Comparison of ENCODE assay signal across 8 cellular contexts in the genomic region with DNA sequence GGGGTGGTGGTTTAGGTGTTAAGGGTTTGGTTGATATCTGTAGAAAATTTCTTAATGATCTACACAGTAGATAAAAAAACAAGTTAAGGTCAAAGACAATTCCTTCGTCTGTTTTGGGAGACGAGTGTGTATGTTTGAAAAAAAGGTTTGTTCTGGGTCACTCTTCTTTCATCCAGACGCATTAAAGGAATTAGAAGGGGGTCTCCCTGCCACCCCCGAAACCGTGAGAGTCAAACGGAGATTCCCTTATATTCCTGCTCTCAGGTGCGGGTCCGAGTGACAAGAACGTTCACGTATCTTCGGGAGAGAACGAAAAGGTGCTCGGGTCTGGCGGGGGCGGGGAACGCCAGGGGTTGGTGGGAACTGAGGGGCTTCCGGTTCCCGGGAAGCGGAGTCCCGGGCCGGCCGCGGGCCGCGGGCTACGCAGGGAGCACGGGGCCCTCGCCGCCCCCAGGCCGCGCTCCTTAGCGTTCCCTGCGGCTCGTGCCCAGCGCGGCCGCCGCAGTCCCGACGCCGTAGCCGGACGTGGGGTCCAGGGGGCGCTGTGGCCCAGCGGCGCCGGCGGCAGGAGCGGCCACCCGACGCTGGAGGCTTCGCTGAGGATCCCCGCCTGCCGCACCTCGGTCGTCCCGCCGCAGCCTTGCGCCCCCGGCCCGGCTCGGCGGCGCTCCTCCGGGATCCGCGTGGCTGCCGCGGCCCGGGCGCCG. TPM values are rescaled to one million over a fixed set of nuclear protein-coding genes. Genes with fewer than 3 reads are reported as not detected.
DNase-seq lines count a peak whose midpoint lies in the region; ATAC-seq and TF ChIP-seq lines count a peak whose summit lies in the region.

A gene with protein sequence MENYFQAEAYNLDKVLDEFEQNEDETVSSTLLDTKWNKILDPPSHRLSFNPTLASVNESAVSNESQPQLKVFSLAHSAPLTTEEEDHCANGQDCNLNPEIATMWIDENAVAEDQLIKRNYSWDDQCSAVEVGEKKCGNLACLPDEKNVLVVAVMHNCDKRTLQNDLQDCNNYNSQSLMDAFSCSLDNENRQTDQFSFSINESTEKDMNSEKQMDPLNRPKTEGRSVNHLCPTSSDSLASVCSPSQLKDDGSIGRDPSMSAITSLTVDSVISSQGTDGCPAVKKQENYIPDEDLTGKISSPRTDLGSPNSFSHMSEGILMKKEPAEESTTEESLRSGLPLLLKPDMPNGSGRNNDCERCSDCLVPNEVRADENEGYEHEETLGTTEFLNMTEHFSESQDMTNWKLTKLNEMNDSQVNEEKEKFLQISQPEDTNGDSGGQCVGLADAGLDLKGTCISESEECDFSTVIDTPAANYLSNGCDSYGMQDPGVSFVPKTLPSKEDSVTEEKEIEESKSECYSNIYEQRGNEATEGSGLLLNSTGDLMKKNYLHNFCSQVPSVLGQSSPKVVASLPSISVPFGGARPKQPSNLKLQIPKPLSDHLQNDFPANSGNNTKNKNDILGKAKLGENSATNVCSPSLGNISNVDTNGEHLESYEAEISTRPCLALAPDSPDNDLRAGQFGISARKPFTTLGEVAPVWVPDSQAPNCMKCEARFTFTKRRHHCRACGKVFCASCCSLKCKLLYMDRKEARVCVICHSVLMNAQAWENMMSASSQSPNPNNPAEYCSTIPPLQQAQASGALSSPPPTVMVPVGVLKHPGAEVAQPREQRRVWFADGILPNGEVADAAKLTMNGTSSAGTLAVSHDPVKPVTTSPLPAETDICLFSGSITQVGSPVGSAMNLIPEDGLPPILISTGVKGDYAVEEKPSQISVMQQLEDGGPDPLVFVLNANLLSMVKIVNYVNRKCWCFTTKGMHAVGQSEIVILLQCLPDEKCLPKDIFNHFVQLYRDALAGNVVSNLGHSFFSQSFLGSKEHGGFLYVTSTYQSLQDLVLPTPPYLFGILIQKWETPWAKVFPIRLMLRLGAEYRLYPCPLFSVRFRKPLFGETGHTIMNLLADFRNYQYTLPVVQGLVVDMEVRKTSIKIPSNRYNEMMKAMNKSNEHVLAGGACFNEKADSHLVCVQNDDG (N-terminal part only) (plus strand): TSS at position 577 of the 707 bp plus-strand sequence. CDS start 91,118 bp downstream, outside the sequence.

- H3K4me1 ChIP-seq in endodermal cell (ENCODE audit: control insufficient read depth, insufficient read depth, low read length) (no peaks in the 10 kb centered on the region), mesendoderm (ENCODE audit: control insufficient read depth, low read depth, low read length) (no peaks in the 10 kb centered on the region)

- no peaks in the 10 kb centered on the region for H3K36me3 Mint-ChIP-seq in endodermal cell (ENCODE audit: low read depth)

- H3K27me3 Mint-ChIP-seq in endodermal cell (ENCODE audit: insufficient read depth) = peaks cover 6% of the 10 kb centered on the region

- H4K5ac ChIP-seq in mesendoderm (ENCODE audit: low read length) = no peak within 1 kb of the TSS

- H3K23ac ChIP-seq in mesendoderm (ENCODE audit: low read length) = peak within 1 kb of the TSS; percentile 86

- H2BK120ac ChIP-seq in mesendoderm (ENCODE audit: low read depth, low read length) = no peak within 1 kb of the TSS

- peak within 1 kb of the TSS; percentile 86 for H3K18ac ChIP-seq in mesendoderm (ENCODE audit: low read length)

- H3K9ac ChIP-seq in endodermal cell (ENCODE audit: extremely low read depth, low read length, poor library complexity, severe bottlenecking) (peak within 1 kb of the TSS; percentile 86), mesendoderm (ENCODE audit: low read length) (peak within 1 kb of the TSS; percentile 90)

- H3K27ac ChIP-seq in endodermal cell (ENCODE audit: low read depth, low read length) = peak within 1 kb of the TSS; percentile 74
- peak within 1 kb of the TSS; percentile 80 for H3K27ac ChIP-seq in mesendoderm (ENCODE audit: low read depth, low read length)

- no peak within 1 kb of the TSS for H2AK5ac ChIP-seq in mesendoderm (ENCODE audit: low read length)

- no peaks in the 10 kb centered on the region for H3K79me1 ChIP-seq in mesendoderm (ENCODE audit: low read length)

- peak within 1 kb of the TSS; percentile 92 for H3K27ac Mint-ChIP-seq in endodermal cell

- no peaks in the 10 kb centered on the region for H3K9me3 ChIP-seq in endodermal cell (ENCODE audit: control insufficient read depth, low read length)

- peaks cover 12% of the 10 kb centered on the region for H3K4me1 Mint-ChIP-seq in endodermal cell

- H3K27me3 ChIP-seq in endodermal cell (ENCODE audit: control insufficient read depth, insufficient read depth, low read length, poor library complexity, severe bottlenecking) (peaks cover 23% of the 10 kb centered on the region), mesendoderm (ENCODE audit: insufficient read depth, low read length, poor library complexity) (no peaks in the 10 kb centered on the region)

- H3K4me3 Mint-ChIP-seq in endodermal cell = peak within 1 kb of the TSS; percentile 81

- peak within 1 kb of the TSS; percentile 95 for H3K56ac ChIP-seq in mesendoderm (ENCODE audit: low read length)

- peak; percentile 76 for DNase-seq in AG10803 (ENCODE audit: low read depth)
- DNase-seq in NCI-H82 (lab: John Stamatoyannopoulos, UW) = peak; percentile 92
- DNase-seq in activated CD8-positive, alpha-beta memory T cell treated with anti-CD3 and anti-CD28 coated beads for 48 hours (ENCODE audit: low read depth in 2 of 3, low spot score in 2 of 3) = peak in 2 of 3 experiments; percentile 18 to 38
- DNase-seq in endodermal cell = peak; percentile 92
- peak; percentile 86 for DNase-seq in mesendoderm
- peak; percentile 34 for DNase-seq in stimulated activated CD8-positive, alpha-beta memory T cell treated with anti-CD3 and anti-CD28 coated beads, Interleukin-15, amount 100 ng/mL, for 1 hour (ENCODE audit: low read depth)

- H3K4me2 ChIP-seq in mesendoderm (ENCODE audit: low read length) = peak within 1 kb of the TSS; percentile 98

- H2BK5ac ChIP-seq in mesendoderm (ENCODE audit: low read length) = peak within 1 kb of the TSS; percentile 58

- no peaks in the 10 kb centered on the region for H3K9me3 Mint-ChIP-seq in endodermal cell

- no peaks in the 10 kb centered on the region for H3K79me2 ChIP-seq in mesendoderm (ENCODE audit: control insufficient read depth, insufficient read depth, low read length)

- H3K4ac ChIP-seq in mesendoderm (ENCODE audit: low read depth, low read length) = peak within 1 kb of the TSS; percentile 60

- H3K4me3 ChIP-seq in AG10803 (ENCODE audit: low read length) = peak within 1 kb of the TSS; percentile 79
- H3K4me3 ChIP-seq in endodermal cell (ENCODE audit: low read length) = peak within 1 kb of the TSS; percentile 95
- H3K4me3 ChIP-seq in mesendoderm (ENCODE audit: low read length) = peak within 1 kb of the TSS; percentile 72

- no peak within 1 kb of the TSS for H4K8ac ChIP-seq in mesendoderm (ENCODE audit: low read depth, low read length)

- ATAC-seq in GM19025 (IDR thresholded peaks at IDR 0.05; ENCODE audit: low read depth, unreplicated experiment) (peak; percentile 74), HG03432 (IDR thresholded peaks at IDR 0.05; ENCODE audit: unreplicated experiment) (peak; percentile 70)

- no peaks in the 10 kb centered on the region for H3K36me3 ChIP-seq in endodermal cell (ENCODE audit: control insufficient read depth, insufficient read depth, low read length)
- H3K36me3 ChIP-seq in mesendoderm (ENCODE audit: control insufficient read depth, insufficient read depth, low read length) = no peaks in the 10 kb centered on the region

- H2BK15ac ChIP-seq in mesendoderm (replicated peaks; ENCODE audit: low read depth) = no peak within 1 kb of the TSS

- TF ChIP-seq CTCF in AG10803 (conservative IDR thresholded peaks at IDR 0.05; ENCODE audit: low read length) (peak; percentile 36; the same call in 1 of the 2 replicates), endodermal cell (conservative IDR thresholded peaks at IDR 0.05) (peak; percentile 87)

- WGBS in endodermal cell (ENCODE audit: insufficient coverage in 1 of 2, insufficient read length in 1 of 2), 2 experiments = 1 to 9% methylated on average over 6 to 72 of the region's 72 CpGs
- no CpG with 5 or more reads among the region's 72 CpGs for WGBS in mesendoderm (ENCODE audit: extremely low coverage, insufficient coverage, low lambda C conversion rate)

RNA-seq across cellular contexts. Expression of the gene that starts here (rescaled TPM):
- total RNA-seq in endodermal cell = 10 to 100 TPM; 34.3 to 40.5 TPM
- 15.1 TPM for polyA plus RNA-seq in endodermal cell (2013, experiment 1 of 2)
- 14.4 TPM for polyA plus RNA-seq in endodermal cell (2013, experiment 2 of 2)
- polyA plus RNA-seq in mesendoderm (2013, experiment 1 of 2) = 10.9 TPM
- 11.0 TPM for polyA plus RNA-seq in mesendoderm (2013, experiment 2 of 2)

Comparison
In these comparisons a context has a peak if more than half of its experiments do, and no peak if none do; other contexts are left out.
1. Peak in every context shown above with its lines: DNase-seq, ATAC-seq, H3K4me3 ChIP-seq and H3K27ac ChIP-seq.
2. DNase-seq: peak in every context shown above with its lines; median percentile 92 in NCI-H82; 92 in endodermal cell; 86 in mesendoderm; 76 in AG10803; 34 in stimulated activated CD8-positive, alpha-beta memory T cell treated with anti-CD3 and anti-CD28 coated beads, Interleukin-15, amount 100 ng/mL, for 1 hour; 28 in activated CD8-positive, alpha-beta memory T cell treated with anti-CD3 and anti-CD28 coated beads for 48 hours.